8 cellular contexts compared by ENCODE assay signal in genomic region chr14:23568600-23569310, GRCh38.
DNase-seq lines count a peak whose midpoint lies in the region; ATAC-seq and TF ChIP-seq lines count a peak whose summit lies in the region.

No MANE protein-coding gene starts in this region.

- CTCF ChIA-PET in AG04449 (lab: Yijun Ruan, JAX) = interaction anchor here (1.0 to 19.3 kb wide), 4 partner anchors 9 to 342 kb away, joined by 3 to 910 read pairs (median 10); no protein-coding TSS in a partner anchor

- peak overlapping the region; percentile 97 to 98 for H3K27ac Mint-ChIP-seq in effector memory CD8-positive, alpha-beta T cell

- H3K4me3 ChIP-seq in AG04449 (ENCODE audit: low read depth, low read length) = no peak overlapping the region

- TF ChIP-seq CTCF in AG04449 (IDR thresholded peaks at IDR 0.05; ENCODE audit: insufficient read depth, low read length, missing control alignments) (peak; percentile 27), GM12873 (IDR thresholded peaks at IDR 0.05; ENCODE audit: insufficient read depth, low read depth, low read length, missing control alignments) (peak; percentile 60)

- peaks cover 21% of the 10 kb centered on the region for H3K36me3 Mint-ChIP-seq in effector memory CD8-positive, alpha-beta T cell (ENCODE audit: insufficient read depth)

- peaks cover 24 to 25% of the 10 kb centered on the region in 2 donors for H3K4me1 Mint-ChIP-seq in effector memory CD8-positive, alpha-beta T cell (ENCODE audit: low read depth in 2 of 2)

- no peaks in the 10 kb centered on the region for H3K9me3 Mint-ChIP-seq in effector memory CD8-positive, alpha-beta T cell

- POLR2A ChIA-PET in AG04449 (lab: Yijun Ruan, JAX) = no interaction called here

- peaks cover 7 to 26% of the 10 kb centered on the region in 2 donors for H3K27me3 Mint-ChIP-seq in effector memory CD8-positive, alpha-beta T cell

- ATAC-seq in effector memory CD8-positive, alpha-beta T cell (replicated peaks) = no peak
- ATAC-seq in stimulated activated naive CD8-positive, alpha-beta T cell treated with anti-CD3 and anti-CD28 coated beads, Interleukin-15, Interleukin-2, amounts not matched to agents 100 U/mL and 50 U/mL, for 24 hours = no peak
- ATAC-seq in HG02970 (IDR thresholded peaks at IDR 0.05; ENCODE audit: low FRiP score, unreplicated experiment) (no peak), GM18517 (IDR thresholded peaks at IDR 0.05; ENCODE audit: unreplicated experiment) (no peak)

- no peak for DNase-seq in AG04449 (ENCODE audit: low read depth, low spot score)
- peak; percentile 36 for DNase-seq in RKO (ENCODE audit: low spot score)
- DNase-seq in effector memory CD8-positive, alpha-beta T cell = no peak
- DNase-seq in stimulated activated naive CD8-positive, alpha-beta T cell treated with anti-CD3 and anti-CD28 coated beads, Interleukin-15, Interleukin-2, amounts not matched to agents 100 U/mL and 50 U/mL, for 24 hours = peak; percentile 46
- DNase-seq in stimulated activated CD4-positive, alpha-beta T cell treated with anti-CD3 and anti-CD28 coated beads, Interleukin-4, amount 100 ng/mL, for 1 hour = no peak

- peak overlapping the region; percentile 95 to 99 for H3K4me3 Mint-ChIP-seq in effector memory CD8-positive, alpha-beta T cell

Comparison
In these comparisons a context has a peak if more than half of its experiments do, and no peak if none do; other contexts are left out.
1. DNase-seq: peak in RKO (single experiment) and stimulated activated naive CD8-positive, alpha-beta T cell treated with anti-CD3 and anti-CD28 coated beads, Interleukin-15, Interleukin-2, amounts not matched to agents 100 U/mL and 50 U/mL, for 24 hours (single experiment); none in AG04449 (single experiment), effector memory CD8-positive, alpha-beta T cell (0 of 3) and stimulated activated CD4-positive, alpha-beta T cell treated with anti-CD3 and anti-CD28 coated beads, Interleukin-4, amount 100 ng/mL, for 1 hour (single experiment).